14 cellular contexts compared by ENCODE assay signal in genomic region chr2:160869411-160869810, GRCh38.
DNase-seq lines count a peak whose midpoint lies in the region; ATAC-seq, FAIRE-seq and TF ChIP-seq lines count a peak whose summit lies in the region.
"Had no signal": no experiment of that assay in that cellular context is flagged by ENCODE, and none has a peak within 500 bp of the region (broad histone marks: within the 10 kb centered on the region; RNA-seq: fewer than 3 reads in every experiment).

No MANE protein-coding gene starts in this region.

- no peak overlapping the region for H3K4me3 Mint-ChIP-seq in natural killer cell treated with Interleukin-12 subunit alpha and Interleukin-12 subunit beta and Interleukin-15 and Interleukin-18, amount 100 ng/mL, for 72 hours
- no peak overlapping the region for H3K4me3 Mint-ChIP-seq in activated naive CD8-positive, alpha-beta T cell treated with anti-CD3 and anti-CD28 coated beads for 36 hours
- H3K4me3 Mint-ChIP-seq: T-helper 1 cell treated with Interleukin-12 subunit alpha and Interleukin-12 subunit beta and Interleukin-4 antibody, amounts not matched to agents 30 μg/mL and 1 μg/mL, for 36 hours had no signal

- TF ChIP-seq EP300 in A549 (IDR thresholded peaks at IDR 0.05) = no peak

- no peaks in the 10 kb centered on the region for H3K9me3 ChIP-seq in A549
- H3K9me3 ChIP-seq: BE2C had no signal

- DNase-seq in A549 (ENCODE audit: low read depth in 1 of 2, low spot score in 1 of 2) = peak in 1 of 2 experiments; percentile 46
- peak; percentile 1 for DNase-seq in HS-27A (ENCODE audit: low read depth)
- peak; percentile 68 for DNase-seq in bronchial epithelial cell (ENCODE audit: low read depth)
- peak; percentile 15 for DNase-seq in kidney tubule cell (ENCODE audit: low spot score)
- DNase-seq in GM10266 (ENCODE audit: extremely low spot score) = no peak
- no peak for DNase-seq in natural killer cell treated with Interleukin-12 subunit alpha and Interleukin-12 subunit beta and Interleukin-15 and Interleukin-18, amount 100 ng/mL, for 72 hours (ENCODE audit: low spot score)
- no peak for DNase-seq in NCI-H446 treated with DMSO at 0.1 percent for 48 hours (lab: John Stamatoyannopoulos, UW)
- no peak for DNase-seq in activated naive CD8-positive, alpha-beta T cell treated with anti-CD3 and anti-CD28 coated beads for 36 hours
- DNase-seq: activated CD8-positive, alpha-beta memory T cell treated with anti-CD3 and anti-CD28 coated beads, Interleukin-2, amount 50 U/mL, for 4 hours; BE2C; cerebellar nuclear complex; KG1; NCI-H526 had no signal

- FAIRE-seq in A549 (lab: Jason Lieb, UNC) (no peak), bronchial epithelial cell (lab: Jason Lieb, UNC) (no peak)

- H3K4me1 Mint-ChIP-seq in natural killer cell treated with Interleukin-12 subunit alpha and Interleukin-12 subunit beta and Interleukin-15 and Interleukin-18, amount 100 ng/mL, for 72 hours (ENCODE audit: low read depth in 2 of 2) = no peaks in the 10 kb centered on the region
- no peaks in the 10 kb centered on the region for H3K4me1 Mint-ChIP-seq in activated naive CD8-positive, alpha-beta T cell treated with anti-CD3 and anti-CD28 coated beads for 36 hours

- no peak for TF ChIP-seq POLR2A in A549 (IDR thresholded peaks at IDR 0.05; ENCODE audit: low read length)

- no peaks in the 10 kb centered on the region for H3K36me3 Mint-ChIP-seq in natural killer cell treated with Interleukin-12 subunit alpha and Interleukin-12 subunit beta and Interleukin-15 and Interleukin-18, amount 100 ng/mL, for 72 hours
- H3K36me3 Mint-ChIP-seq in activated naive CD8-positive, alpha-beta T cell treated with anti-CD3 and anti-CD28 coated beads for 36 hours = no peaks in the 10 kb centered on the region

- H3K27me3 Mint-ChIP-seq in natural killer cell treated with Interleukin-12 subunit alpha and Interleukin-12 subunit beta and Interleukin-15 and Interleukin-18, amount 100 ng/mL, for 72 hours = peaks cover 8 to 24% of the 10 kb centered on the region in 2 donors
- no peaks in the 10 kb centered on the region for H3K27me3 Mint-ChIP-seq in activated naive CD8-positive, alpha-beta T cell treated with anti-CD3 and anti-CD28 coated beads for 36 hours

- peak overlapping the region in 1 of 2 experiments; percentile 41; a peak in 2 of 6 replicates for H3K27ac ChIP-seq in A549

- no peaks in the 10 kb centered on the region for H3K9me3 Mint-ChIP-seq in natural killer cell treated with Interleukin-12 subunit alpha and Interleukin-12 subunit beta and Interleukin-15 and Interleukin-18, amount 100 ng/mL, for 72 hours
- H3K9me3 Mint-ChIP-seq in activated naive CD8-positive, alpha-beta T cell treated with anti-CD3 and anti-CD28 coated beads for 36 hours = no peaks in the 10 kb centered on the region
- H3K9me3 Mint-ChIP-seq: T-helper 1 cell treated with Interleukin-12 subunit alpha and Interleukin-12 subunit beta and Interleukin-4 antibody, amounts not matched to agents 30 μg/mL and 1 μg/mL, for 36 hours had no signal

- CTCF ChIA-PET in A549 (lab: Yijun Ruan, JAX) = no interaction called here

- H3K27me3 ChIP-seq in bronchial epithelial cell (ENCODE audit: control insufficient read depth, insufficient read depth, low read length) = no peaks in the 10 kb centered on the region
- H3K27me3 ChIP-seq: BE2C had no signal

- peaks cover 27% of the 10 kb centered on the region for H3K4me1 ChIP-seq in A549
- H3K4me1 ChIP-seq: BE2C had no signal

- no peak for TF ChIP-seq RAD21 in A549 (conservative IDR thresholded peaks at IDR 0.05 in 1 of 2, IDR thresholded peaks at IDR 0.05 in 1 of 2)

- peak overlapping the region; percentile 22 for H3K4me2 ChIP-seq in A549

- WGBS in A549 (ENCODE audit: missing lambda C conversion rate) = 10% methylated on average over 2 of the region's 2 CpGs

- H3K4me3 ChIP-seq in A549 (no peak overlapping the region), bronchial epithelial cell (ENCODE audit: low read depth, low read length) (no peak overlapping the region)

- H3K36me3 ChIP-seq in bronchial epithelial cell (ENCODE audit: control insufficient read depth, insufficient read depth, low read length) = no peaks in the 10 kb centered on the region
- H3K36me3 ChIP-seq: BE2C had no signal

- ATAC-seq in A549 = peak; percentile 47 to 70; a peak in 3 of 6 replicates
- ATAC-seq in natural killer cell treated with Interleukin-12 subunit alpha and Interleukin-12 subunit beta and Interleukin-15 and Interleukin-18, amount 100 ng/mL, for 72 hours = no peak

- H3K27ac Mint-ChIP-seq in natural killer cell treated with Interleukin-12 subunit alpha and Interleukin-12 subunit beta and Interleukin-15 and Interleukin-18, amount 100 ng/mL, for 72 hours = no peak overlapping the region
- H3K27ac Mint-ChIP-seq in activated naive CD8-positive, alpha-beta T cell treated with anti-CD3 and anti-CD28 coated beads for 36 hours = no peak overlapping the region
- H3K27ac Mint-ChIP-seq: T-helper 1 cell treated with Interleukin-12 subunit alpha and Interleukin-12 subunit beta and Interleukin-4 antibody, amounts not matched to agents 30 μg/mL and 1 μg/mL, for 36 hours had no signal

- POLR2A ChIA-PET in A549 (lab: Yijun Ruan, JAX) = no interaction called here

- TF ChIP-seq CTCF in A549 (IDR thresholded peaks at IDR 0.05) (no peak), bronchial epithelial cell (IDR thresholded peaks at IDR 0.05; ENCODE audit: insufficient read depth, low read length, severe bottlenecking) (no peak), GM10266 (IDR thresholded peaks at IDR 0.05; ENCODE audit: control insufficient read depth, insufficient read depth, low read depth, missing control alignments) (no peak)

TF ChIP-seq in A549, 52 proteins besides CTCF, POLR2A, EP300 and RAD21:
- TF ChIP-seq CEBPB (IDR thresholded peaks at IDR 0.05) = peak; percentile 52 to 85; a peak in 3 of 4 replicates
- TF ChIP-seq ZNF302 (CRISPR knock-in tag; IDR thresholded peaks at IDR 0.05) = no peak
TF ChIP-seq in A549: peak in this region for 1.

Comparison
In these comparisons a context has a peak if more than half of its experiments do, and no peak if none do; other contexts are left out.
1. ATAC-seq: peak in A549 (2 of 2); none in natural killer cell treated with Interleukin-12 subunit alpha and Interleukin-12 subunit beta and Interleukin-15 and Interleukin-18, amount 100 ng/mL, for 72 hours (0 of 2).
2. DNase-seq: peak in HS-27A (single experiment), bronchial epithelial cell (single experiment) and kidney tubule cell (single experiment); none in GM10266 (single experiment), natural killer cell treated with Interleukin-12 subunit alpha and Interleukin-12 subunit beta and Interleukin-15 and Interleukin-18, amount 100 ng/mL, for 72 hours (single experiment), NCI-H446 treated with DMSO at 0.1 percent for 48 hours (single experiment) and activated naive CD8-positive, alpha-beta T cell treated with anti-CD3 and anti-CD28 coated beads for 36 hours (single experiment).